In the genomic region with DNA sequence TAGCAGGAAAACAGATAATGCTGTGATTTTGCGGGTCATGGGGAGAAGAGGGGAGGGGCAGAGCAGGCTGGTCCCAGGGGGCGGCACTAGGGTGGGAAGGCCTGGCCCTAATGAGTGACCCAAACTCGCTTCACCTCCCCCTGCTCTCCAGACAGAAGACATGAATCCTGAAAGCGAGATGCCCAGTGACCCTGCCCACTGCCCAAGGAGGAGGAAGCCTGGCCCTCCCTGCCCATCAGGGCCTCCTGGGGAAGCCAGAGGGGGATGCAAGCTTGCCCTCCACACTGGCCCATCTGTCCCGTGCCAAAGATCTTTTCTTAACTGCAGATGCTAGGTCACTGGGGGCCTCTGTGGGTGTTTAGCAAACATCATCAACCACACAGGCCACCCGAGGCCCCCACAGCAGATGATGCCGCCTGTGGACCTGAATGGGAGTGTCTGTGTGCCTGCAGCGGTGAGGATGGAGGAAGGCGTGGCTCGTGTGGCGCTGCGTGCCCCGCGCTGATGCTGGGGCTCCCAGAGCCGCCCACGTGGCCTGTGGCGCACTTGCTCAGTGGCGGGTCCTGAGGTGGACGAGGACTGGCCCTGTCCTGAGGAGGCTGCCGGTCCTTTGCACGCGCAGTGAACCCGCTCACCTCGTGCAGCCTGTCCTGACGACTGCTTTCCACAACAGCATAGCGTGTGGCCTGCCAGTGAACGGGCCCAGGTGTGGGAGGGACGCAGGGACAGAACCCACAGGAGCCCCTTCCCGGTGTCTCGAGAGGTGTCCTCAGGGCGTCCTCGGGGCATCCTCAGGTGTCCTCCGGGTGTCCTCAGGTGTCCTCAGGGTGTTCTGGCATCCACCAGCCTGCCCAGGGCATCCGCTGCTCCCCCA, we compare ENCODE assay signal across 17 cellular contexts.
"Had no signal": no experiment of that assay in that cellular context is flagged by ENCODE, and none has a peak within 500 bp of the region (broad histone marks: within the 10 kb centered on the region; RNA-seq: fewer than 3 reads in every experiment).

No MANE protein-coding gene starts in this region.

- H3K9me3 Mint-ChIP-seq: activated CD4-positive, alpha-beta T cell treated with anti-CD3 and anti-CD28 coated beads, Interleukin-2, amount 10 ng/mL, durations not matched to agents 7 days and 5 days; activated T-cell treated with anti-CD3 and anti-CD28 coated beads, Interleukin-2, amount 50 U/mL, for 4 hours; dendritic cell treated with granulocyte-macrophage colony-stimulating factor and Interleukin-4, amounts not matched to agents 40 ng/mL and 50 ng/mL, for 4 days; nephron had no signal

- H3K27me3 Mint-ChIP-seq: activated naive CD8-positive, alpha-beta T cell had no signal

- H3K4me3 ChIP-seq: hepatocyte, prostate gland, stomach, upper lobe of right lung had no signal

- H3K4me1 Mint-ChIP-seq: activated CD4-positive, alpha-beta T cell treated with anti-CD3 and anti-CD28 coated beads, Interleukin-2, amount 10 ng/mL, durations not matched to agents 7 days and 5 days had no signal

- DNase-seq: activated CD4-positive, alpha-beta T cell treated with anti-CD3 and anti-CD28 coated beads, Interleukin-2, amount 10 ng/mL, durations not matched to agents 7 days and 5 days; activated CD8-positive, alpha-beta memory T cell treated with anti-CD3 and anti-CD28 coated beads, Interleukin-2, amount 50 U/mL, for 4 hours; activated effector memory CD4-positive, alpha-beta T cell treated with Interleukin-2 at 50 U/mL for 16 hours; activated T-cell treated with anti-CD3 and anti-CD28 coated beads, Interleukin-2, amount 50 U/mL, for 4 hours; effector CD8-positive, alpha-beta T cell; left colon; mammary epithelial cell; midbrain; stomach; T1000; upper lobe of right lung had no signal

- H3K27me3 ChIP-seq: hepatocyte, upper lobe of right lung had no signal

- ATAC-seq: activated T-cell treated with anti-CD3 and anti-CD28 coated beads, Interleukin-2, amount 50 U/mL, for 4 hours; left colon; right cardiac atrium; upper lobe of right lung had no signal

- H3K9me3 ChIP-seq: prostate gland, stomach, upper lobe of right lung had no signal

- H3K4me3 Mint-ChIP-seq: activated CD4-positive, alpha-beta T cell treated with anti-CD3 and anti-CD28 coated beads, Interleukin-2, amount 10 ng/mL, durations not matched to agents 7 days and 5 days; activated naive CD8-positive, alpha-beta T cell; activated T-cell treated with anti-CD3 and anti-CD28 coated beads, Interleukin-2, amount 50 U/mL, for 4 hours; dendritic cell treated with granulocyte-macrophage colony-stimulating factor and Interleukin-4, amounts not matched to agents 40 ng/mL and 50 ng/mL, for 4 days; nephron had no signal

- H3K27ac ChIP-seq: hepatocyte, prostate gland, stomach, upper lobe of right lung had no signal

- H3K36me3 ChIP-seq: prostate gland had no signal

- H3K27ac Mint-ChIP-seq: activated CD4-positive, alpha-beta T cell treated with anti-CD3 and anti-CD28 coated beads, Interleukin-2, amount 10 ng/mL, durations not matched to agents 7 days and 5 days; activated naive CD8-positive, alpha-beta T cell; dendritic cell treated with granulocyte-macrophage colony-stimulating factor and Interleukin-4, amounts not matched to agents 40 ng/mL and 50 ng/mL, for 4 days; nephron had no signal
